Comparison of ENCODE assay signal across 19 cellular contexts in the genomic region with DNA sequence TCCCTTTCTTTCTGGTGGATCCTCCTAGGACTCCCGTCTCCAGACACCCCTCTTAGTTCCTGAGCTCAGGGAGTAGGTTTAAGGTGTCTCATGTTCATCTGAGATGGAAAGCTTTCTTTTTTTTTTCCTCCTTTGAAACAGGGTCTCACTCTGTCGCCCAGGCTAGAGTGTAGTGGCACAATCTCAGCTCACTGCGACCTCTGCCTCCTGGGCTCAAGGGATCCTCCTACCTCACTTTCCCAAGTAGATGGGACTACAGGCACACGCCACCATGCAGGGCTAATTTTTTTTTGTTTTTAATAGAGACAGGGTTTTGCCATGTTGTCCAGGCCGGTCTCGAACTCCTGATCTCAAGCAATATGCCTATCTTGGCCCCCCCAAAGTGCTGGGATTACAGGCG. TPM values are rescaled to one million over a fixed set of nuclear protein-coding genes. Genes with fewer than 3 reads are reported as not detected.
DNase-seq lines count a peak whose midpoint lies in the region; ATAC-seq, FAIRE-seq and TF ChIP-seq lines count a peak whose summit lies in the region.
"Had no signal": no experiment of that assay in that cellular context is flagged by ENCODE, and none has a peak within 500 bp of the region (broad histone marks: within the 10 kb centered on the region; RNA-seq: fewer than 3 reads in every experiment).

No MANE protein-coding gene starts in this region.

- no peaks in the 10 kb centered on the region for H3K36me3 ChIP-seq in OCI-LY7 (ENCODE audit: insufficient read depth, low read length)
- H3K36me3 ChIP-seq in mesendoderm (ENCODE audit: control insufficient read depth, insufficient read depth, low read length), result no peaks in the 10 kb centered on the region
- H3K36me3 ChIP-seq: esophagus squamous epithelium, prostate gland, thoracic aorta had no signal

- peaks cover 64% of the 10 kb centered on the region for H3K4me1 ChIP-seq in OCI-LY7 (ENCODE audit: insufficient read depth, low read length, poor library complexity, severe bottlenecking)
- peaks cover 28% of the 10 kb centered on the region for H3K4me1 ChIP-seq in mesendoderm (ENCODE audit: control insufficient read depth, low read depth, low read length)

- H3K4me2 ChIP-seq in OCI-LY7 (ENCODE audit: low read length) (peak overlapping the region; percentile 96), mesendoderm (ENCODE audit: low read length) (no peak overlapping the region)

- H3K23ac ChIP-seq in mesendoderm (ENCODE audit: low read length), result no peak overlapping the region

- H2AFZ ChIP-seq in OCI-LY7 (ENCODE audit: low read length), result no peak overlapping the region

- no peak overlapping the region for H2AK5ac ChIP-seq in mesendoderm (ENCODE audit: low read length)

- H3K27ac ChIP-seq in OCI-LY7 (ENCODE audit: low read depth, low read length, poor library complexity, severe bottlenecking) (no peak overlapping the region), mesendoderm (ENCODE audit: low read depth, low read length) (no peak overlapping the region)
- H3K27ac ChIP-seq: thoracic aorta had no signal

- no peaks in the 10 kb centered on the region for H3K9me2 ChIP-seq in OCI-LY7 (ENCODE audit: insufficient read depth, low read length)

- no peak for TF ChIP-seq CTCF in OCI-LY7 (conservative IDR thresholded peaks at IDR 0.05; ENCODE audit: low read length)

- H3K4me1 Mint-ChIP-seq in activated naive CD8-positive, alpha-beta T cell treated with anti-CD3 and anti-CD28 coated beads, Interleukin-2, amount 10 ng/mL, durations not matched to agents 7 days and 5 days, result peaks cover 33% of the 10 kb centered on the region
- peaks cover 36% of the 10 kb centered on the region for H3K4me1 Mint-ChIP-seq in activated naive CD8-positive, alpha-beta T cell treated with anti-CD3 and anti-CD28 coated beads for 36 hours

- POLR2A ChIA-PET in activated naive CD8-positive, alpha-beta T cell treated with anti-CD3 and anti-CD28 coated beads, Interleukin-2, amount 10 ng/mL, durations not matched to agents 7 days and 5 days (lab: Charles Lee), result interaction anchor here (1.1 to 12.1 kb wide), 4 partner anchors 40 to 189 kb away, joined by 3 to 175 read pairs (median 4); no protein-coding TSS in a partner anchor
- POLR2A ChIA-PET in OCI-LY7 (lab: Charles Lee), result interaction anchor here (1.3 kb wide), 1 partner anchor 46 kb away, joined by 3 read pairs; no protein-coding TSS in a partner anchor

- CTCF ChIA-PET in OCI-LY7 (lab: Charles Lee; ENCODE audit: unreplicated experiment), result interaction anchor here (0.6 to 1.8 kb wide), 7 partner anchors 32 to 909 kb away, joined by 3 to 12 read pairs (median 4); no protein-coding TSS in a partner anchor

- H3K27ac Mint-ChIP-seq in activated naive CD8-positive, alpha-beta T cell treated with anti-CD3 and anti-CD28 coated beads, Interleukin-2, amount 10 ng/mL, durations not matched to agents 7 days and 5 days, result no peak overlapping the region
- H3K27ac Mint-ChIP-seq in activated naive CD8-positive, alpha-beta T cell treated with anti-CD3 and anti-CD28 coated beads for 36 hours, result no peak overlapping the region

- no peak for DNase-seq in activated naive CD8-positive, alpha-beta T cell treated with anti-CD3 and anti-CD28 coated beads, Interleukin-2, amount 10 ng/mL, durations not matched to agents 7 days and 5 days
- DNase-seq in activated naive CD8-positive, alpha-beta T cell treated with anti-CD3 and anti-CD28 coated beads for 36 hours, result no peak
- DNase-seq in OCI-LY7 (ENCODE audit: low spot score) (no peak), mesendoderm (no peak), NCI-H82 (lab: John Stamatoyannopoulos, UW) (no peak), UCSD-AML1 (lab: John Stamatoyannopoulos, UW; ENCODE audit: unreplicated experiment) (no peak), GM12891 (ENCODE audit: insufficient read length, low spot score) (no peak)
- DNase-seq: COR-L47; effector CD4-positive, alpha-beta T cell; esophagus squamous epithelium; H7; KBM-7; NCI-H446 treated with DMSO at 0.1 percent for 48 hours; Right ventricle myocardium superior had no signal

- no peaks in the 10 kb centered on the region for H3K9me3 Mint-ChIP-seq in activated naive CD8-positive, alpha-beta T cell treated with anti-CD3 and anti-CD28 coated beads, Interleukin-2, amount 10 ng/mL, durations not matched to agents 7 days and 5 days
- no peaks in the 10 kb centered on the region for H3K9me3 Mint-ChIP-seq in activated naive CD8-positive, alpha-beta T cell treated with anti-CD3 and anti-CD28 coated beads for 36 hours

- H3K79me2 ChIP-seq in OCI-LY7 (ENCODE audit: insufficient read depth, low read depth, low read length) (peaks cover 5% of the 10 kb centered on the region; the same call in 1 of the 2 replicates), mesendoderm (ENCODE audit: control insufficient read depth, insufficient read depth, low read length) (peaks cover 7% of the 10 kb centered on the region)

- H4K8ac ChIP-seq in mesendoderm (ENCODE audit: low read depth, low read length), result no peak overlapping the region

- H4K5ac ChIP-seq in mesendoderm (ENCODE audit: low read length), result no peak overlapping the region

- TF ChIP-seq POLR2A in GM12891 (IDR thresholded peaks at IDR 0.05; ENCODE audit: low read depth, low read length), result no peak

- no peaks in the 10 kb centered on the region for H3K36me3 Mint-ChIP-seq in activated naive CD8-positive, alpha-beta T cell treated with anti-CD3 and anti-CD28 coated beads, Interleukin-2, amount 10 ng/mL, durations not matched to agents 7 days and 5 days
- H3K36me3 Mint-ChIP-seq in activated naive CD8-positive, alpha-beta T cell treated with anti-CD3 and anti-CD28 coated beads for 36 hours, result no peaks in the 10 kb centered on the region

- no CpG with 5 or more reads among the region's 7 CpGs for WGBS in mesendoderm (ENCODE audit: extremely low coverage, insufficient coverage, low lambda C conversion rate)

- intact Hi-C loops in OCI-LY7 (cut with micrococcal nuclease; ENCODE audit: unreplicated experiment), result no loop called here

- no peak overlapping the region for H2BK5ac ChIP-seq in mesendoderm (ENCODE audit: low read length)

- no peak overlapping the region for H3K9ac ChIP-seq in mesendoderm (ENCODE audit: low read length)

- H3K4me3 ChIP-seq in OCI-LY7 (ENCODE audit: low read depth, low read length, poor library complexity, severe bottlenecking) (no peak overlapping the region), mesendoderm (ENCODE audit: low read length) (no peak overlapping the region)
- H3K4me3 ChIP-seq: prostate gland, smooth muscle cell, thoracic aorta had no signal

- no peak for FAIRE-seq in GM12891 (lab: Jason Lieb, UNC)

- no TSS peak for BruUV-seq in OCI-LY7 (replicated peaks; lab: Mats Ljungman, UMichigan)

- H3K27me3 ChIP-seq in mesendoderm (ENCODE audit: insufficient read depth, low read length, poor library complexity), result no peaks in the 10 kb centered on the region

- no peak overlapping the region for H2BK15ac ChIP-seq in mesendoderm (replicated peaks; ENCODE audit: low read depth)

- H3K4me3 Mint-ChIP-seq in activated naive CD8-positive, alpha-beta T cell treated with anti-CD3 and anti-CD28 coated beads, Interleukin-2, amount 10 ng/mL, durations not matched to agents 7 days and 5 days, result peak overlapping the region; percentile 35
- no peak overlapping the region for H3K4me3 Mint-ChIP-seq in activated naive CD8-positive, alpha-beta T cell treated with anti-CD3 and anti-CD28 coated beads for 36 hours

- no peak overlapping the region for H2BK120ac ChIP-seq in mesendoderm (ENCODE audit: low read depth, low read length)

- H3K27me3 Mint-ChIP-seq in activated naive CD8-positive, alpha-beta T cell treated with anti-CD3 and anti-CD28 coated beads, Interleukin-2, amount 10 ng/mL, durations not matched to agents 7 days and 5 days, result peaks cover 2% of the 10 kb centered on the region
- no peaks in the 10 kb centered on the region for H3K27me3 Mint-ChIP-seq in activated naive CD8-positive, alpha-beta T cell treated with anti-CD3 and anti-CD28 coated beads for 36 hours

- H3K4ac ChIP-seq in mesendoderm (ENCODE audit: low read depth, low read length), result no peak overlapping the region

- H3K18ac ChIP-seq in mesendoderm (ENCODE audit: low read length), result no peak overlapping the region

- H4K20me1 ChIP-seq in OCI-LY7 (ENCODE audit: insufficient read depth, low read length), result no peaks in the 10 kb centered on the region

- H3K56ac ChIP-seq in mesendoderm (ENCODE audit: low read length), result peak overlapping the region; percentile 3

- ATAC-seq in activated naive CD8-positive, alpha-beta T cell treated with anti-CD3 and anti-CD28 coated beads, Interleukin-2, amount 10 ng/mL, durations not matched to agents 7 days and 5 days (ENCODE audit: low read depth), result no peak
- no peak for ATAC-seq in HG03378 (IDR thresholded peaks at IDR 0.05; ENCODE audit: unreplicated experiment)
- ATAC-seq: left lobe of liver had no signal

- peaks cover 6% of the 10 kb centered on the region for H3K79me1 ChIP-seq in mesendoderm (ENCODE audit: low read length)

- no peaks in the 10 kb centered on the region for H3K9me3 ChIP-seq in OCI-LY7 (ENCODE audit: low read length)
- H3K9me3 ChIP-seq: esophagus squamous epithelium, prostate gland, thoracic aorta had no signal

TF ChIP-seq in GM12891, 5 proteins besides CTCF, POLR2A, EP300 and RAD21:
- no peak for TF ChIP-seq POU2F2 (IDR thresholded peaks at IDR 0.05; ENCODE audit: low read depth, low read length)
- TF ChIP-seq TAF1 (IDR thresholded peaks at IDR 0.05; ENCODE audit: low read depth, low read length), result no peak
- no peak for TF ChIP-seq SPI1 (IDR thresholded peaks at IDR 0.05; ENCODE audit: low read depth, low read length)
- TF ChIP-seq PAX5 (IDR thresholded peaks at IDR 0.05; ENCODE audit: insufficient read depth, low read length, severe bottlenecking), result no peak
- TF ChIP-seq POLR2AphosphoS5 (IDR thresholded peaks at IDR 0.05; ENCODE audit: low read depth, low read length), result no peak

RNA-seq across cellular contexts. Expression of gene GSE1, which starts 3.6 kb away (rescaled TPM):
- total RNA-seq in activated naive CD8-positive, alpha-beta T cell treated with anti-CD3 and anti-CD28 coated beads, Interleukin-2, amount 10 ng/mL, durations not matched to agents 7 days and 5 days, result 10 to 100 TPM; 60.9 to 62.5 TPM
- total RNA-seq in activated naive CD8-positive, alpha-beta T cell treated with anti-CD3 and anti-CD28 coated beads for 36 hours, result 10 to 100 TPM; 25.1 to 27.6 TPM
- 30.9 and 32.4 TPM in 2 replicates for total RNA-seq in OCI-LY7 (2014; rRNA removed; shearing (Covaris generic))
- 56.2 and 66.6 TPM in 2 replicates for total RNA-seq in OCI-LY7 (2022)
- polyA plus RNA-seq in mesendoderm (2013, experiment 1 of 2), result 16.7 TPM
- 17.3 TPM for polyA plus RNA-seq in mesendoderm (2013, experiment 2 of 2)
- polyA plus RNA-seq in GM12891 (2012; ENCODE audit: low read depth, missing spikeins), result 18.7 TPM
